Comparison of ENCODE assay signal across 1 cellular context in genomic region chr6:3137057-3137777, GRCh38.
TF ChIP-seq lines count a peak whose summit lies in the region.

No MANE protein-coding gene starts in this region.

TF ChIP-seq in HepG2, 621 proteins besides CTCF, POLR2A, EP300 and RAD21 (continued from another document):
- TF ChIP-seq ZGPAT (CRISPR knock-in tag; IDR thresholded peaks at IDR 0.05) (0 out of 2 replicates have a peak, but pooled peaks have one; percentile 11), NR2F1 (CRISPR knock-in tag; IDR thresholded peaks at IDR 0.05) (no peak), SSRP1 (CRISPR knock-in tag; IDR thresholded peaks at IDR 0.05) (0 out of 2 replicates have a peak, but pooled peaks have one; percentile 20), HDAC1 (CRISPR knock-in tag; IDR thresholded peaks at IDR 0.05) (peak; percentile 36; the same call in 1 of the 2 replicates), GLI4 (CRISPR knock-in tag; IDR thresholded peaks at IDR 0.05; ENCODE audit: borderline replicate concordance) (no peak), ZNF501 (CRISPR knock-in tag; IDR thresholded peaks at IDR 0.05) (peak; percentile 32), ETV6 (CRISPR knock-in tag; conservative IDR thresholded peaks at IDR 0.05) (no peak), AHDC1 (CRISPR knock-in tag; IDR thresholded peaks at IDR 0.05; ENCODE audit: borderline replicate concordance) (0 out of 2 replicates have a peak, but pooled peaks have one; percentile 19), ZBTB38 (CRISPR knock-in tag; IDR thresholded peaks at IDR 0.05) (peak; percentile 95), UBTF (CRISPR knock-in tag; IDR thresholded peaks at IDR 0.05) (peak; percentile 37; the same call in 1 of the 2 replicates), HDAC2 (CRISPR knock-in tag; IDR thresholded peaks at IDR 0.05) (no peak)
TF ChIP-seq in HepG2: peak in this region for 22.
